Comparison of ENCODE assay signal across 17 cellular contexts in genomic region chrX:819684-820083, GRCh38.
"Had no signal": no experiment of that assay in that cellular context is flagged by ENCODE, and none has a peak within 500 bp of the region (broad histone marks: within the 10 kb centered on the region; RNA-seq: fewer than 3 reads in every experiment).

No MANE protein-coding gene starts in this region.

- H3K27ac ChIP-seq: SJSA1, SK-N-MC had no signal

- H3K27me3 ChIP-seq: SJSA1 had no signal

- H3K36me3 ChIP-seq: SJSA1 had no signal

- DNase-seq: KBM-7, NCI-H1092 treated with DMSO at 0.1 percent for 48 hours, NCI-H1436, NCI-H187, NCI-H2029 treated with DMSO at 0.1 percent for 48 hours, NCI-H2171, NCI-H226, NCI-H446, NCI-H510A, NCI-H524 treated with DMSO at 0.1 percent for 48 hours, NCI-H69, NCI-H774, Right ventricle myocardium superior, RPMI8226, SIG-M5 had no signal

- H3K9me3 ChIP-seq: SJSA1 had no signal

- H3K4me1 ChIP-seq: SJSA1 had no signal

- H3K4me3 ChIP-seq: SJSA1, SK-N-MC had no signal
